Comparison of ENCODE assay signal across 12 cellular contexts in the genomic region with DNA sequence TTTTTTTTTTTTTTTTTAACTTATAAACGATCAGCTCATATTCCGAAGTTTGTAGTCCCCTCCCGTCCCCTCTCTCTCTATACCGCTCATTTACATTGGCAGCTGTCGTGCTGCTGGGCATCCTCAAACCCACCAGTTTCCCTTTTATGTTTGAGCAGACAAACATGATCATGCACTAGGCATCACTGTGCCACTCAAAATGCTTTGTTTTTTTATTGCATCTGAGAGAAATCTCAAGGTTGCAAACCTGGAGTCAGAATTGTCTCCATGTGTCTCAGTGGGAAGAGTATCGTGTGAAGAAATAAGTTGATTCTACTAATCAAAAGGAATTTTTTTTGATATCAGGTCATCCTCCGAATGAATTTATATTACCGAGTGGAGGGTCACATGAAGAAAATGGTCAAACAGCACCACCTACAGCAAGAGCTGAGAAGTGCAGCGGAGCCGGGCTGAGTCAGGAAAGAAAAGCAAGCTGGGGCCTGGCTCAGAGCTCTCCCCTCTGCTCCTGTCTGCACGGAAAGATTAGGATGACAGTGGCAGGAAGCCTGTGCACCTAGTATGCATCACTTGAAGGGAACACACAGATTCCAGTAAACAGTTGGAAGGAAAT. TPM values are rescaled to one million over a fixed set of nuclear protein-coding genes. Genes with fewer than 3 reads are reported as not detected.
DNase-seq lines count a peak whose midpoint lies in the region; ATAC-seq, FAIRE-seq and TF ChIP-seq lines count a peak whose summit lies in the region.
"Not testable (repeated sequence)": the region's sequence is repeated elsewhere in the genome, so short reads cannot be mapped to it uniquely, and the experiment has no call there.
"Had no signal": no experiment of that assay in that cellular context is flagged by ENCODE, and none has a peak within 500 bp of the region (broad histone marks: within the 10 kb centered on the region; RNA-seq: fewer than 3 reads in every experiment).

No MANE protein-coding gene starts in this region.

- not testable (repeated sequence) for H3K27ac ChIP-seq in A549; MM.1S (ENCODE audit: low read length); cardiac muscle cell; neural progenitor cell

- not testable (repeated sequence) for H3K27me3 Mint-ChIP-seq in neural progenitor cell (ENCODE audit: insufficient read depth, low read depth)

- H3K4me2 ChIP-seq in A549, result peak overlapping the region; percentile 44; the same call in 2 of the 3 replicates
- not testable (repeated sequence) for H3K4me2 ChIP-seq in MM.1S (ENCODE audit: low read depth, low read length); neural progenitor cell

- CTCF ChIA-PET in A549 (lab: Yijun Ruan, JAX), result not testable (repeated sequence)

- FAIRE-seq in A549 (lab: Jason Lieb, UNC), result not testable (repeated sequence)

- H3K9me3 Mint-ChIP-seq in neural progenitor cell, result not testable (repeated sequence)

- H3K27ac Mint-ChIP-seq in neural progenitor cell, result not testable (repeated sequence)

- not testable (repeated sequence) for H3F3A ChIP-seq in MM.1S (ENCODE audit: insufficient read depth, low read length); neural progenitor cell (ENCODE audit: low read depth)

- not testable (repeated sequence) for H3K4me3 Mint-ChIP-seq in neural progenitor cell

- H3K9me3 ChIP-seq in A549; MM.1S (replicated peaks; ENCODE audit: insufficient read depth, low read length); cardiac muscle cell (ENCODE audit: low read depth); neural progenitor cell (ENCODE audit: low read depth): not testable (repeated sequence)

- not testable (repeated sequence) for H3K4me3 ChIP-seq in A549; MM.1S (ENCODE audit: low read length); astrocyte of the cerebellum (ENCODE audit: low read depth, low read length); cardiac muscle cell; neural progenitor cell

- not testable (repeated sequence) for H3K9ac ChIP-seq in MM.1S (ENCODE audit: low read length); neural progenitor cell

- WGBS in A549 (ENCODE audit: missing lambda C conversion rate), result under 1% methylated on average over 9 of the region's 11 CpGs

- DNase-seq in A549 (ENCODE audit: low read depth in 1 of 2, low spot score in 1 of 2); MM.1S; astrocyte of the cerebellum (ENCODE audit: low read depth); cardiac muscle cell (ENCODE audit: low read depth in 1 of 2, low spot score in 1 of 2); neural progenitor cell (ENCODE audit: low spot score): not testable (repeated sequence)

- H3K36me3 Mint-ChIP-seq in neural progenitor cell, result not testable (repeated sequence)

- not testable (repeated sequence) for H3K4me1 ChIP-seq in A549; MM.1S (ENCODE audit: low read length); cardiac muscle cell (ENCODE audit: low read depth); neural progenitor cell

- TF ChIP-seq POLR2A in A549 (IDR thresholded peaks at IDR 0.05; ENCODE audit: low read length), result not testable (repeated sequence)

- H3K27me3 ChIP-seq in MM.1S (replicated peaks; ENCODE audit: insufficient read depth, low read length), result not testable (repeated sequence)
- H3K27me3 ChIP-seq in cardiac muscle cell, result peaks cover 43% of the 10 kb centered on the region
- H3K27me3 ChIP-seq in neural progenitor cell, result peaks cover 87% of the 10 kb centered on the region

- peak; percentile 86 to 95 for ATAC-seq in A549
- ATAC-seq in GM18511 (IDR thresholded peaks at IDR 0.05; ENCODE audit: unreplicated experiment), result peak; percentile 80
- ATAC-seq in GM21526 (IDR thresholded peaks at IDR 0.05; ENCODE audit: low FRiP score, unreplicated experiment), result peak; percentile 58
- ATAC-seq in HG03039 (IDR thresholded peaks at IDR 0.05; ENCODE audit: unreplicated experiment), result peak; percentile 76

- not testable (repeated sequence) for H2AFZ ChIP-seq in MM.1S (ENCODE audit: low read length); neural progenitor cell (replicated peaks)

- H3K79me2 ChIP-seq in MM.1S (ENCODE audit: low read length); neural progenitor cell (ENCODE audit: low read depth): not testable (repeated sequence)

- not testable (repeated sequence) for TF ChIP-seq EP300 in A549 (IDR thresholded peaks at IDR 0.05)

- not testable (repeated sequence) for H3K9me2 ChIP-seq in MM.1S (replicated peaks; ENCODE audit: insufficient read depth, low read length)

- not testable (repeated sequence) for H3K36me3 ChIP-seq in MM.1S (replicated peaks; ENCODE audit: insufficient read depth, low read length); cardiac muscle cell; neural progenitor cell

- peak; percentile 31 to 54; a peak in 3 of 5 replicates for TF ChIP-seq RAD21 in A549 (conservative IDR thresholded peaks at IDR 0.05 in 1 of 2, IDR thresholded peaks at IDR 0.05 in 1 of 2)

- TF ChIP-seq CTCF in A549 (IDR thresholded peaks at IDR 0.05) (peak; percentile 43), MM.1S (IDR thresholded peaks at IDR 0.05; ENCODE audit: low read length) (peak; percentile 24), astrocyte of the cerebellum (IDR thresholded peaks at IDR 0.05; ENCODE audit: low read depth, low read length, missing control alignments) (peak; percentile 36), cardiac muscle cell (IDR thresholded peaks at IDR 0.05; ENCODE audit: low read depth, low read length) (peak; percentile 37), neural progenitor cell (IDR thresholded peaks at IDR 0.05) (peak; percentile 47)

- POLR2A ChIA-PET in A549 (lab: Yijun Ruan, JAX), result not testable (repeated sequence)

- in situ Hi-C loops in astrocyte of the cerebellum (cut with HindIII; ENCODE audit: low sequenced_read_pairs), result not testable (repeated sequence)

- H3K4me1 Mint-ChIP-seq in neural progenitor cell, result not testable (repeated sequence)

- not testable (repeated sequence) for H4K20me1 ChIP-seq in MM.1S (ENCODE audit: insufficient read depth, low read length); neural progenitor cell (ENCODE audit: low read depth)

TF ChIP-seq in A549, 52 proteins besides CTCF, POLR2A, EP300 and RAD21:
- peak; percentile 30; the same call in 2 of the 3 replicates for TF ChIP-seq SMC3 (IDR thresholded peaks at IDR 0.05)

RNA-seq across cellular contexts. Expression of gene FOXD4L6, which starts 39.9 kb away (rescaled TPM):
- 0.08 TPM in 1 of 2 replicates, not detected in the other for polyA plus RNA-seq in A549 (2011; rRNA removed)
- polyA plus RNA-seq in A549 (2012; cell fraction: cytosol; rRNA removed), result 0.03 and 0.06 TPM in 2 replicates
- polyA plus RNA-seq in A549 (2012; cell fraction: nucleus; rRNA removed), result 0.30 and 0.38 TPM in 2 replicates
- not detected in 3 replicates for polyA plus RNA-seq in A549 (2017; fragmentation: RNase III; extraction: RNeasy Plus Mini Kit Qiagen cat#74134 plus additional on column Dnase treatment)
- not detected in 2 replicates for polyA minus RNA-seq in A549 (2011; rRNA and poly(A)+ RNA removed)
- 0.60 TPM in 1 of 2 replicates, not detected in the other for total RNA-seq in cardiac muscle cell
- 0.23 TPM in 1 of 2 replicates, not detected in the other for polyA plus RNA-seq in cardiac muscle cell
- total RNA-seq in neural progenitor cell (ENCODE audit: low replicate concordance), result not detected in 2 replicates
- total RNA-seq: A172, HT1080, right atrium auricular region, urinary bladder had no signal
- polyA plus RNA-seq: urinary bladder had no signal
